Comparison of ENCODE assay signal across 8 cellular contexts in genomic region chr1:42957880-42958487, GRCh38.
DNase-seq lines count a peak whose midpoint lies in the region; ATAC-seq and TF ChIP-seq lines count a peak whose summit lies in the region.

No MANE protein-coding gene starts in this region.

- peak overlapping the region; percentile 92 to 99 (median 96) for H3K4me2 ChIP-seq in BLaER1 treated with 17β-estradiol and CSF1 and Interleukin-3, amounts not matched to agents 10 nM and 100 nM
- H3K4me2 ChIP-seq in OCI-LY1 (ENCODE audit: low read length), result peak overlapping the region; percentile 74

- TF ChIP-seq CTCF in OCI-LY1 (IDR thresholded peaks at IDR 0.05; ENCODE audit: low read length), result no peak
- no peak for TF ChIP-seq CTCF in fibroblast of mammary gland (conservative IDR thresholded peaks at IDR 0.05; ENCODE audit: control insufficient read depth, insufficient read depth, low read depth, low read length)
- no peak for TF ChIP-seq CTCF in nephron progenitor cell (IDR thresholded peaks at IDR 0.05)

- peaks cover 57 to 68% (median 62%) of the 10 kb centered on the region in 10 experiments for H3K4me1 ChIP-seq in BLaER1 treated with 17β-estradiol and CSF1 and Interleukin-3, amounts not matched to agents 10 nM and 100 nM
- peaks cover 76% of the 10 kb centered on the region for H3K4me1 ChIP-seq in OCI-LY1 (ENCODE audit: insufficient read depth, low read length, severe bottlenecking)

- peaks cover 80% of the 10 kb centered on the region for H3K4me1 Mint-ChIP-seq in nephron progenitor cell

- H3K27me3 ChIP-seq in BLaER1 treated with 17β-estradiol and CSF1 and Interleukin-3, amounts not matched to agents 10 nM and 100 nM, result peaks cover 0 to 7% (median 0%) of the 10 kb centered on the region in 11 experiments; a peak in 1 of 22 replicates
- H3K27me3 ChIP-seq in OCI-LY1 (ENCODE audit: insufficient read depth, low read length), result no peaks in the 10 kb centered on the region

- H3K9ac ChIP-seq in BLaER1 treated with 17β-estradiol and CSF1 and Interleukin-3, amounts not matched to agents 10 nM and 100 nM, result peak overlapping the region; percentile 90 to 98 (median 95)
- peak overlapping the region; percentile 79 for H3K9ac ChIP-seq in OCI-LY1 (ENCODE audit: low read length)

- no peaks in the 10 kb centered on the region for H3K9me3 Mint-ChIP-seq in nephron progenitor cell

- peaks cover 15% of the 10 kb centered on the region for H3K36me3 Mint-ChIP-seq in nephron progenitor cell (ENCODE audit: low read depth)

- ATAC-seq in GM19043 (IDR thresholded peaks at IDR 0.05; ENCODE audit: low read depth, unreplicated experiment), result peak; percentile 40
- peak; percentile 39 for ATAC-seq in HG03196 (IDR thresholded peaks at IDR 0.05; ENCODE audit: unreplicated experiment)

- H3K4me3 ChIP-seq in BLaER1 treated with 17β-estradiol and CSF1 and Interleukin-3, amounts not matched to agents 10 nM and 100 nM, result peak overlapping the region; percentile 83 to 98 (median 96)
- H3K4me3 ChIP-seq in OCI-LY1 (ENCODE audit: low read depth, low read length, poor library complexity, severe bottlenecking) (peak overlapping the region; percentile 79), fibroblast of mammary gland (ENCODE audit: control insufficient read depth, low read depth, low read length) (peak overlapping the region; percentile 71)

- H3K27me3 Mint-ChIP-seq in nephron progenitor cell (ENCODE audit: low read depth, poor library complexity), result peaks cover 4% of the 10 kb centered on the region

- peak overlapping the region; percentile 96 for H3K4me3 Mint-ChIP-seq in nephron progenitor cell

- no peak overlapping the region for H2AFZ ChIP-seq in OCI-LY1 (ENCODE audit: low read length)

- peaks cover 28 to 56% (median 51%) of the 10 kb centered on the region in 11 experiments; a peak in 21 of 22 replicates for H4K20me1 ChIP-seq in BLaER1 treated with 17β-estradiol and CSF1 and Interleukin-3, amounts not matched to agents 10 nM and 100 nM
- no peaks in the 10 kb centered on the region for H4K20me1 ChIP-seq in OCI-LY1 (ENCODE audit: insufficient read depth, low read length)

- H3K27ac ChIP-seq in BLaER1 treated with 17β-estradiol and CSF1 and Interleukin-3, amounts not matched to agents 10 nM and 100 nM, result peak overlapping the region; percentile 69 to 98 (median 93)
- peak overlapping the region; percentile 69 for H3K27ac ChIP-seq in OCI-LY1 (ENCODE audit: low read depth, low read length, poor library complexity, severe bottlenecking)
- peak overlapping the region; percentile 92 for H3K27ac ChIP-seq in substantia nigra (ENCODE audit: low read depth, low read length, poor library complexity, severe bottlenecking)

- peaks cover 45% of the 10 kb centered on the region for H3K79me2 ChIP-seq in OCI-LY1 (ENCODE audit: insufficient read depth, low read length)

- H3K9me2 ChIP-seq in OCI-LY1 (ENCODE audit: low read depth, low read length), result no peaks in the 10 kb centered on the region

- peak; percentile 57 for DNase-seq in activated T-helper 1 cell treated with Interleukin-2 at 50 U/mL for 16 hours (ENCODE audit: low read depth)
- DNase-seq in fibroblast of mammary gland (ENCODE audit: low read depth), result peak; percentile 35
- DNase-seq in nephron progenitor cell, result peak; percentile 76
- peak in 35 of 49 donors; percentile 17 to 86 (median 58) for DNase-seq in substantia nigra (lab: John Stamatoyannopoulos, UW)

- no peak overlapping the region for H3K27ac Mint-ChIP-seq in nephron progenitor cell

- no peaks in the 10 kb centered on the region for H3K9me3 ChIP-seq in BLaER1 treated with 17β-estradiol and CSF1 and Interleukin-3, amounts not matched to agents 10 nM and 100 nM (replicated peaks in 1 of 11)
- H3K9me3 ChIP-seq in OCI-LY1 (ENCODE audit: low read length), result no peaks in the 10 kb centered on the region

- H3K36me3 ChIP-seq in BLaER1 treated with 17β-estradiol and CSF1 and Interleukin-3, amounts not matched to agents 10 nM and 100 nM, result peaks cover 5 to 28% (median 15%) of the 10 kb centered on the region in 11 experiments; a peak in 14 of 22 replicates
- H3K36me3 ChIP-seq in OCI-LY1 (ENCODE audit: insufficient read depth, low read length), result peaks cover 40% of the 10 kb centered on the region

- peaks cover 8% of the 10 kb centered on the region; the same call in 1 of the 2 replicates for H3F3A ChIP-seq in OCI-LY1 (ENCODE audit: insufficient read depth, low read length)

Comparison
In these comparisons a context has a peak if more than half of its experiments do, and no peak if none do; other contexts are left out.
1. Peak in every context shown above with its lines: DNase-seq, ATAC-seq, H3K4me3 ChIP-seq and H3K27ac ChIP-seq.